1 cellular context compared by ENCODE assay signal in the genomic region with DNA sequence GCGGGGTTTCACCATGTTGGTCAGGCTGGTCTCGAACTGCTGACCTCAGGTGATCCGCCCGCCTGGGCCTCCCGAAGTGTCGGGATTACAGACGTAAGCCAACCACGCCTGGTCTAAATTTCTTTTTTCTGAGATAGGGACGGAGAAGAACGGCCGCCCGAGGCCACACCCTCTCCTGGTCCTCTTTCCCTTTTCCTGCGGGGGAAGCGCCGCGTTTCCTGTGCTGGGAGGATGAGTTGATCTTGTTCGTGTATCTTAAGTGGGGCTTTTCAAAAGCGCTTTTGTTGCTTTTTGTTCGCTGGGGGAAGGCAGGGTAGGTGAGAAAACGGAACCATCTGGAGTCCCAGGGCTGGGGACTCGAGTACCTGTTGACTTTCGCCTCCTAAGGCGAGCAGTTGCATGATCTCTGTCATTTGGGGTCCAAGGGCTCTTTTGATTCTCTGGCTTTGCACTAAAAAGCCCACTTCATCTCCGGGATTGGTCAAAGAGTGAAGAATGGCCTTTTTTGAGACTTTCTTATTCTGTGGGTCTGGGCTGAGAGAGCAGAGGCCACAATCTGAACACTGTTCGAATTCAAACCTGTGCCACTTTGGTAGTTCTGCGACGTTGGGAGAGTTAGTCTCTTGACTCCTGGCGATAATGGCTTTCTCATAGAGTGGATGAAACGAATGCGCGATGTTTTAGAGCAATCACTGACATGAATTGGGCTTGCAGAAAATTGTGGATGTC.
TF ChIP-seq lines count a peak whose summit lies in the region.

No MANE protein-coding gene starts in this region.

TF ChIP-seq in SK-N-SH, 30 proteins besides CTCF, POLR2A, EP300 and RAD21:
- TF ChIP-seq SIN3A (IDR thresholded peaks at IDR 0.05; ENCODE audit: borderline replicate concordance, low read depth, low read length), result no peak
- TF ChIP-seq NRF1 (IDR thresholded peaks at IDR 0.05; ENCODE audit: low read depth, low read length), result no peak
- no peak for TF ChIP-seq TAF1 (IDR thresholded peaks at IDR 0.05; ENCODE audit: borderline replicate concordance, low read depth, low read length)
- TF ChIP-seq NFIC (IDR thresholded peaks at IDR 0.05; ENCODE audit: borderline replicate concordance), result no peak
- no peak for TF ChIP-seq MXI1 (IDR thresholded peaks at IDR 0.05; ENCODE audit: low read depth, low read length)
- no peak for TF ChIP-seq TEAD4 (IDR thresholded peaks at IDR 0.05; ENCODE audit: borderline replicate concordance, insufficient read depth)
- no peak for TF ChIP-seq SMC3 (IDR thresholded peaks at IDR 0.05; ENCODE audit: low read depth, low read length)
